In genomic region chr16:85275533-85276249, GRCh38 we compare ENCODE assay signal across 1 cellular context.
TF ChIP-seq lines count a peak whose summit lies in the region.

No MANE protein-coding gene starts in this region.

TF ChIP-seq in HepG2, 621 proteins besides CTCF, POLR2A, EP300 and RAD21 (continued from another document and continues in another):
- TF ChIP-seq ZNF770 (CRISPR knock-in tag; IDR thresholded peaks at IDR 0.05): no peak
- TF ChIP-seq ZNF574 (CRISPR knock-in tag; IDR thresholded peaks at IDR 0.05): peak; percentile 62; the same call in 1 of the 2 replicates
- TF ChIP-seq ESRRA (CRISPR knock-in tag; IDR thresholded peaks at IDR 0.05; ENCODE audit: low read depth): peak; percentile 68; the same call in 1 of the 2 replicates
- TF ChIP-seq HOXA3 (CRISPR knock-in tag; IDR thresholded peaks at IDR 0.05): peak; percentile 62; the same call in 1 of the 2 replicates
- peak; percentile 81 for TF ChIP-seq ZNF629 (CRISPR knock-in tag; conservative IDR thresholded peaks at IDR 0.05)
- peak; percentile 99 for TF ChIP-seq STAG1 (CRISPR knock-in tag; IDR thresholded peaks at IDR 0.05)
- TF ChIP-seq DNMT1 (CRISPR knock-in tag; IDR thresholded peaks at IDR 0.05): peak; percentile 87; the same call in 1 of the 2 replicates
- TF ChIP-seq HNF4G (IDR thresholded peaks at IDR 0.05; ENCODE audit: borderline replicate concordance, low read depth, low read length): no peak
- TF ChIP-seq HNF4G (CRISPR knock-in tag; IDR thresholded peaks at IDR 0.05; ENCODE audit: borderline replicate concordance, low read depth): peak; percentile 53; the same call in 1 of the 2 replicates
- TF ChIP-seq ZNF343 (CRISPR knock-in tag; IDR thresholded peaks at IDR 0.05): 0 out of 2 replicates have a peak, but pooled peaks have one; percentile 17
- TF ChIP-seq HOXD1 (CRISPR knock-in tag; IDR thresholded peaks at IDR 0.05): no peak
- peak; percentile 49; the same call in 1 of the 2 replicates for TF ChIP-seq GATAD2A (CRISPR knock-in tag; IDR thresholded peaks at IDR 0.05)
- peak; percentile 48; the same call in 1 of the 2 replicates for TF ChIP-seq ZFX (CRISPR knock-in tag; IDR thresholded peaks at IDR 0.05; ENCODE audit: low read depth)
- TF ChIP-seq PRDM4 (CRISPR knock-in tag; IDR thresholded peaks at IDR 0.05; ENCODE audit: borderline replicate concordance): no peak
- 0 out of 4 replicates have a peak, but pooled peaks of 1 of the 2 experiments have one; percentile 43 for TF ChIP-seq NR2F1 (CRISPR knock-in tag; IDR thresholded peaks at IDR 0.05)
- peak; percentile 62; the same call in 1 of the 2 replicates for TF ChIP-seq ZNF414 (CRISPR knock-in tag; IDR thresholded peaks at IDR 0.05)
- TF ChIP-seq TEAD3 (CRISPR knock-in tag; optimal IDR thresholded peaks at IDR 0.05; ENCODE audit: borderline replicate concordance): peak; percentile 60
- TF ChIP-seq PAWR (CRISPR knock-in tag; IDR thresholded peaks at IDR 0.05; ENCODE audit: borderline replicate concordance): no peak
- peak; percentile 60; the same call in 1 of the 2 replicates for TF ChIP-seq BORCS8-MEF2B (CRISPR knock-in tag; IDR thresholded peaks at IDR 0.05)
- TF ChIP-seq FOXO4 (CRISPR knock-in tag; conservative IDR thresholded peaks at IDR 0.05): 0 out of 2 replicates have a peak, but pooled peaks have one; percentile 48
- 0 out of 2 replicates have a peak, but pooled peaks have one; percentile 5 for TF ChIP-seq ZBTB49 (CRISPR knock-in tag; IDR thresholded peaks at IDR 0.05; ENCODE audit: borderline replicate concordance)
- TF ChIP-seq SALL2 (CRISPR knock-in tag; IDR thresholded peaks at IDR 0.05): no peak
- no peak for TF ChIP-seq MBD4 (IDR thresholded peaks at IDR 0.05; ENCODE audit: borderline replicate concordance, low read length)
- no peak for TF ChIP-seq NONO (IDR thresholded peaks at IDR 0.05)
- TF ChIP-seq NONO (CRISPR knock-in tag; conservative IDR thresholded peaks at IDR 0.05): no peak
- 0 out of 2 replicates have a peak, but pooled peaks have one; percentile 3 for TF ChIP-seq HIVEP1 (CRISPR knock-in tag; IDR thresholded peaks at IDR 0.05)
- TF ChIP-seq IKZF5 (CRISPR knock-in tag; IDR thresholded peaks at IDR 0.05): peak; percentile 46; the same call in 1 of the 2 replicates
- TF ChIP-seq ZBTB4 (CRISPR knock-in tag; IDR thresholded peaks at IDR 0.05; ENCODE audit: borderline replicate concordance): peak; percentile 88; the same call in 1 of the 2 replicates
- TF ChIP-seq ZBTB25 (CRISPR knock-in tag; IDR thresholded peaks at IDR 0.05): peak; percentile 70; the same call in 1 of the 2 replicates
- TF ChIP-seq FOXA1 (IDR thresholded peaks at IDR 0.05): no peak
- 0 out of 2 replicates have a peak, but pooled peaks have one; percentile 27 for TF ChIP-seq FOXA1 (CRISPR knock-in tag; IDR thresholded peaks at IDR 0.05)
- peak; percentile 54; the same call in 1 of the 2 replicates for TF ChIP-seq IRF2 (CRISPR knock-in tag; IDR thresholded peaks at IDR 0.05)
- TF ChIP-seq TFDP2 (CRISPR knock-in tag; IDR thresholded peaks at IDR 0.05): peak; percentile 73
- peak; percentile 65 for TF ChIP-seq TARDBP (CRISPR knock-in tag; IDR thresholded peaks at IDR 0.05)
- no peak for TF ChIP-seq IRF1 (CRISPR knock-in tag; IDR thresholded peaks at IDR 0.05; ENCODE audit: low read depth)
